ENCODE assay signal across 5 cellular contexts in the genomic region with DNA sequence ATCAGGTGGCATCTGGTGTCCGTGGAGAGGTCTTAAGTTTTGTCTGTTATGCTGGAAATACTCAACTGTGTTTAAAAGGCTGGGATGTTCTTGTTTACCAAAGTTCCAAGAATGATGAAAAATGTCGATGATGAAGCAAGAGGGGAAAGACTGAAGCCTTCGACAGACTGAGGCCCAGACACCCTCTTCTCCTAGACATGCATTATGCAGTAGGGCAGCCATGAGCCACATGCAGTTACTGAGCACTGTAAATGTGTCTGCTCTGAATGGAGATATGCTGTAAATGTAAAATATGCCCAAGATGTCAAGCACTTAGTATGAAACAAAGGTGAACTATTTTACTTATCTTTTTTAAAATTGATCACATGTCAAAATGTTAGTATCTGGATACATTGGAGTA.
"Had no signal": no experiment of that assay in that cellular context is flagged by ENCODE, and none has a peak within 500 bp of the region (broad histone marks: within the 10 kb centered on the region; RNA-seq: fewer than 3 reads in every experiment).

No MANE protein-coding gene starts in this region.

- H3K27me3 Mint-ChIP-seq: IgD-negative memory B cell had no signal

- H3K4me3 ChIP-seq: K562 had no signal

- H3K4me1 Mint-ChIP-seq: IgD-negative memory B cell had no signal

- H3K36me3 Mint-ChIP-seq: IgD-negative memory B cell had no signal

- H3K27ac ChIP-seq: HL-60 had no signal

- ATAC-seq: HepG2, K562 had no signal

- H3K9me3 Mint-ChIP-seq: IgD-negative memory B cell had no signal

- H3K27ac Mint-ChIP-seq: IgD-negative memory B cell had no signal

- H3K4me3 Mint-ChIP-seq: IgD-negative memory B cell had no signal

- DNase-seq: IMR-90 had no signal
